8 cellular contexts compared by ENCODE assay signal in the genomic region with DNA sequence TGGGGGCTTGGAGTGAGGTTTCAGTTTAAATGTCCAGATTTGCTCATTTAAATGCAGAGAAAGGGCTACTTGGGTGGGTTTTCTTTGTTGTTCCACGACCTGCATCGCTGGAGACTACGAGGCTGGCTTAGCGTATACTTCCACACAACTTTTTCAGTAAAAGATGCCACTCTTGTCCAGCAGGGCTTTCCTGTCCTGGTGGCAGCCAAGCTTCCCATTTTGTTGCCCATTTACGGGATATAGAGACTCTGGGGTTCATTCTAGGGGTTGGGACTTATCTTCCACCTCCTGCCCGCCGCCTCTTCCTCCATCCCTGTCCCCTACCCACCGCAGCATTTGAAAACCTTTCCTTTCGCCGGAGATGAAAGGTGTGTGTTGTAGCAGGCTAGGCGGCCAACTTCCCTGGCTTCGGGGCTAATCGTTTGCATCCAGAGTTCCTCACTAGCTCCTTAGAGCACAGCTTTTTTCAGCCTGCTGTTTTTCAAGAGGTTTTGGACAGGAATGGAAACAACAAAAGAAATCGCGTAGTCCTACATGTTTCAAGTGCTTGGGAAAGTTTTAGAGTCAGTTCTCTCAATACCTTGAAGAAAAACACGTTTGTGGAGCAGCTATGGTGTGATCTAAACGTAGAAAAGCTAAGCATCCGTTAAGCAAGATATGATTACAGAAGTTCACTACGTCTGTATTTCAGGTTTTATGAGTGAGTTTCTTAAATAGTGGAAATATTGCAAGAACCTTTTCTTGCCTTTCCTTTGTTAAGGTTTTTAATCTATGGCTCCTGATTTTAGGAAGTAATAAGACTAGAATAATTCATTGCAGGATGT. TPM values are rescaled to one million over a fixed set of nuclear protein-coding genes. Genes with fewer than 3 reads are reported as not detected.
DNase-seq lines count a peak whose midpoint lies in the region; ATAC-seq and FAIRE-seq lines count a peak whose summit lies in the region.

No MANE protein-coding gene starts in this region.

- H3K9me3 ChIP-seq in CD8-positive, alpha-beta memory T cell (ENCODE audit: low read length): no peaks in the 10 kb centered on the region
- H3K9me3 ChIP-seq in right cardiac atrium (ENCODE audit: control insufficient read depth, low read length) (no peaks in the 10 kb centered on the region), skeletal muscle satellite cell (replicated peaks; ENCODE audit: low read length) (no peaks in the 10 kb centered on the region)

- peaks cover 15 to 23% (median 16%) of the 10 kb centered on the region in 3 donors for H3K4me1 Mint-ChIP-seq in CD8-positive, alpha-beta memory T cell
- H3K4me1 Mint-ChIP-seq in activated CD4-positive, alpha-beta memory T cell treated with anti-CD3 and anti-CD28 coated beads for 36 hours (ENCODE audit: low read depth): peaks cover 29% of the 10 kb centered on the region

- no peaks in the 10 kb centered on the region for H3K9me3 Mint-ChIP-seq in CD8-positive, alpha-beta memory T cell
- H3K9me3 Mint-ChIP-seq in activated CD4-positive, alpha-beta memory T cell treated with anti-CD3 and anti-CD28 coated beads for 36 hours: no peaks in the 10 kb centered on the region

- CTCF ChIA-PET in CD8-positive, alpha-beta memory T cell (lab: Charles Lee): no interaction called here
- CTCF ChIA-PET in activated CD4-positive, alpha-beta memory T cell treated with anti-CD3 and anti-CD28 coated beads for 36 hours (lab: Charles Lee): interaction anchor here (0.9 to 1.9 kb wide), 7 partner anchors 8 to 144 kb away, joined by 3 to 7 read pairs (median 4); a partner anchor contains a TSS

- POLR2A ChIA-PET in CD8-positive, alpha-beta memory T cell (lab: Charles Lee): interaction anchor here (1.0 to 1.7 kb wide), 3 partner anchors 10 to 128 kb away, joined by 3 to 5 read pairs (median 3); a partner anchor contains a TSS
- POLR2A ChIA-PET in activated CD4-positive, alpha-beta memory T cell treated with anti-CD3 and anti-CD28 coated beads for 36 hours (lab: Charles Lee): interaction anchor here (0.6 to 2.1 kb wide), 2 partner anchors 26 to 128 kb away, joined by 3 to 15 read pairs; a partner anchor contains a TSS

- H3K4me2 ChIP-seq in skeletal muscle satellite cell (ENCODE audit: low read length): peak overlapping the region; percentile 99

- peaks cover 9 to 17% of the 10 kb centered on the region in 2 donors for H3K27me3 Mint-ChIP-seq in CD8-positive, alpha-beta memory T cell
- H3K27me3 Mint-ChIP-seq in activated CD4-positive, alpha-beta memory T cell treated with anti-CD3 and anti-CD28 coated beads for 36 hours: peaks cover 14% of the 10 kb centered on the region

- DNase-seq in CD8-positive, alpha-beta memory T cell: peak in 1 of 5 donors; percentile 18
- DNase-seq in HTR-8/SVneo (ENCODE audit: insufficient read length, low spot score): peak; percentile 39
- no peak for DNase-seq in activated CD4-positive, alpha-beta memory T cell treated with anti-CD3 and anti-CD28 coated beads for 36 hours
- DNase-seq in right cardiac atrium: no peak
- no peak for DNase-seq in GOT3 (lab: John Stamatoyannopoulos, UW)

- ATAC-seq in GM19035 (IDR thresholded peaks at IDR 0.05; ENCODE audit: unreplicated experiment) (peak; percentile 24), right cardiac atrium (peak; percentile 7 to 22), HG03097 (IDR thresholded peaks at IDR 0.05; ENCODE audit: low FRiP score, unreplicated experiment) (no peak)

- H3K36me3 ChIP-seq in CD8-positive, alpha-beta memory T cell (ENCODE audit: insufficient read depth, low read length): no peaks in the 10 kb centered on the region
- no peaks in the 10 kb centered on the region for H3K36me3 ChIP-seq in skeletal muscle satellite cell (ENCODE audit: insufficient read depth, low read length)

- no peak overlapping the region for H3K27ac ChIP-seq in CD8-positive, alpha-beta memory T cell (ENCODE audit: low read depth, low read length)
- no peak overlapping the region for H3K27ac ChIP-seq in right cardiac atrium (ENCODE audit: low read length)

- WGBS in right cardiac atrium: 4% methylated on average over 19 of the region's 19 CpGs

- H3K4me3 ChIP-seq in CD8-positive, alpha-beta memory T cell (ENCODE audit: low read length): peak overlapping the region; percentile 66
- H3K4me3 ChIP-seq in right cardiac atrium (ENCODE audit: low read length) (peak overlapping the region; percentile 57), skeletal muscle satellite cell (ENCODE audit: low read length) (peak overlapping the region; percentile 97)

- no peak for FAIRE-seq in HTR-8/SVneo (lab: Jason Lieb, UNC)

- H3K27ac Mint-ChIP-seq in CD8-positive, alpha-beta memory T cell: peak overlapping the region in 5 of 8 donors; percentile 3 to 86 (median 37)
- H3K27ac Mint-ChIP-seq in activated CD4-positive, alpha-beta memory T cell treated with anti-CD3 and anti-CD28 coated beads for 36 hours: no peak overlapping the region

- H3K4me1 ChIP-seq in CD8-positive, alpha-beta memory T cell (ENCODE audit: insufficient read depth, low read length): peaks cover 14% of the 10 kb centered on the region
- H3K4me1 ChIP-seq in right cardiac atrium (ENCODE audit: control insufficient read depth, insufficient read depth, low read length) (no peaks in the 10 kb centered on the region), skeletal muscle satellite cell (ENCODE audit: control insufficient read depth, insufficient read depth, low read length) (peaks cover 8% of the 10 kb centered on the region)

- peak overlapping the region; percentile 71 to 92 (median 88) for H3K4me3 Mint-ChIP-seq in CD8-positive, alpha-beta memory T cell
- H3K4me3 Mint-ChIP-seq in activated CD4-positive, alpha-beta memory T cell treated with anti-CD3 and anti-CD28 coated beads for 36 hours: peak overlapping the region; percentile 75

- peak overlapping the region; percentile 79 for H3K9ac ChIP-seq in skeletal muscle satellite cell (ENCODE audit: low read depth, low read length)

- H3K27me3 ChIP-seq in CD8-positive, alpha-beta memory T cell (ENCODE audit: insufficient read depth, low read length, poor library complexity, severe bottlenecking): no peaks in the 10 kb centered on the region
- H3K27me3 ChIP-seq in right cardiac atrium (ENCODE audit: control insufficient read depth, insufficient read depth): no peaks in the 10 kb centered on the region
- peaks cover 7% of the 10 kb centered on the region for H3K27me3 ChIP-seq in skeletal muscle satellite cell (ENCODE audit: control insufficient read depth, insufficient read depth, low read length)

- H3K36me3 Mint-ChIP-seq in CD8-positive, alpha-beta memory T cell: peaks cover 0 to 1% (median 0%) of the 10 kb centered on the region in 3 donors
- no peaks in the 10 kb centered on the region for H3K36me3 Mint-ChIP-seq in activated CD4-positive, alpha-beta memory T cell treated with anti-CD3 and anti-CD28 coated beads for 36 hours

- intact Hi-C loops in activated CD4-positive, alpha-beta memory T cell treated with anti-CD3 and anti-CD28 coated beads for 36 hours (cut with micrococcal nuclease): loop anchor here (1.0 kb wide), 1 partner anchor 26 kb away; a partner anchor contains a TSS
- intact Hi-C loops in right cardiac atrium (cut with DNase I): no loop called here

RNA-seq across cellular contexts. Expression of a gene that starts 0.8 kb away (rescaled TPM):
- 1 to 10 TPM; 8.4 to 8.9 TPM for total RNA-seq in CD8-positive, alpha-beta memory T cell
- polyA plus RNA-seq in CD8-positive, alpha-beta memory T cell: 0.89 TPM
- 1 to 10 TPM; 4.0 to 4.5 TPM for total RNA-seq in activated CD4-positive, alpha-beta memory T cell treated with anti-CD3 and anti-CD28 coated beads for 36 hours
- total RNA-seq in right cardiac atrium: 1 to 10 TPM; 2.0 to 4.0 (median 2.8) TPM
- polyA plus RNA-seq in right cardiac atrium: 0.68 TPM
- 2.4 and 5.8 TPM in 2 replicates for total RNA-seq in skeletal muscle satellite cell (2012; rRNA removed)

RNA-seq across cellular contexts. Expression of a gene that starts 25.9 kb away (rescaled TPM):
- total RNA-seq in CD8-positive, alpha-beta memory T cell: 100 to 1,000 TPM; 228 to 239 TPM
- polyA plus RNA-seq in CD8-positive, alpha-beta memory T cell: 232 TPM
- 100 to 1,000 TPM; 220 to 226 TPM for total RNA-seq in activated CD4-positive, alpha-beta memory T cell treated with anti-CD3 and anti-CD28 coated beads for 36 hours
- 10 to 100 TPM; 89.1 to 98.7 (median 96.0) TPM for total RNA-seq in right cardiac atrium
- 137 TPM for polyA plus RNA-seq in right cardiac atrium
- 322 and 348 TPM in 2 replicates for total RNA-seq in skeletal muscle satellite cell (2012; rRNA removed)

RNA-seq across cellular contexts. Expression of a gene that starts 54.6 kb away (rescaled TPM):
- total RNA-seq in CD8-positive, alpha-beta memory T cell: not detected
- polyA plus RNA-seq in CD8-positive, alpha-beta memory T cell: not detected
- not detected for total RNA-seq in activated CD4-positive, alpha-beta memory T cell treated with anti-CD3 and anti-CD28 coated beads for 36 hours
- total RNA-seq in right cardiac atrium: 1 to 10 TPM in 2 of 4 donors, under 1 TPM in 1, not detected in 1; 0.86 to 1.3 (median 1.1) TPM
- 0.11 TPM for polyA plus RNA-seq in right cardiac atrium
- not detected in 2 replicates for total RNA-seq in skeletal muscle satellite cell (2012; rRNA removed)

RNA-seq across cellular contexts. Expression of a gene that starts 58.8 kb away (rescaled TPM):
- under 1 TPM; 0.82 to 0.94 TPM for total RNA-seq in CD8-positive, alpha-beta memory T cell
- polyA plus RNA-seq in CD8-positive, alpha-beta memory T cell: 2.0 TPM
- total RNA-seq in activated CD4-positive, alpha-beta memory T cell treated with anti-CD3 and anti-CD28 coated beads for 36 hours: 1 to 10 TPM; 2.2 to 2.7 TPM
- total RNA-seq in right cardiac atrium: 10 to 100 TPM in 2 of 4 donors, 1 to 10 TPM in 2; 6.2 to 11.0 (median 9.1) TPM
- 4.9 TPM for polyA plus RNA-seq in right cardiac atrium
- total RNA-seq in skeletal muscle satellite cell (2012; rRNA removed): 2.3 and 3.5 TPM in 2 replicates
